1 cellular context compared by ENCODE assay signal in genomic region chr16:31458073-31458834, GRCh38.
TF ChIP-seq lines count a peak whose summit lies in the region.

No MANE protein-coding gene starts in this region.

TF ChIP-seq in HEK293, 187 proteins besides CTCF, POLR2A, EP300 and RAD21 (continued from another document):
- peak; percentile 99 for TF ChIP-seq PRDM10 (tag by site-specific recombination; IDR thresholded peaks at IDR 0.05)
- TF ChIP-seq HOXA7 (CRISPR knock-in tag; IDR thresholded peaks at IDR 0.05; ENCODE audit: borderline replicate concordance), result no peak
- TF ChIP-seq ZNF830 (tag by site-specific recombination; IDR thresholded peaks at IDR 0.05; ENCODE audit: low read depth), result no peak
- TF ChIP-seq ZNF18 (tag by site-specific recombination; IDR thresholded peaks at IDR 0.05), result 0 out of 2 replicates have a peak, but pooled peaks have one; percentile 45
- peak; percentile 3; the same call in 1 of the 2 replicates for TF ChIP-seq ZNF561 (tag by site-specific recombination; IDR thresholded peaks at IDR 0.05; ENCODE audit: borderline replicate concordance)
- TF ChIP-seq SCRT2 (tag by site-specific recombination; IDR thresholded peaks at IDR 0.05), result peak; percentile 94
- TF ChIP-seq SP3 (tag by site-specific recombination; IDR thresholded peaks at IDR 0.05), result peak; percentile 39
- peak; percentile 52; the same call in 1 of the 2 replicates for TF ChIP-seq ZIC2 (tag by site-specific recombination; IDR thresholded peaks at IDR 0.05)
- 0 out of 2 replicates have a peak, but pooled peaks have one; percentile 14 for TF ChIP-seq ZNF692 (tag by site-specific recombination; IDR thresholded peaks at IDR 0.05)
- no peak for TF ChIP-seq ZNF449 (tag by site-specific recombination; IDR thresholded peaks at IDR 0.05)
